Comparison of ENCODE assay signal across 7 cellular contexts in genomic region chr17:44219636-44220210, GRCh38.
A peak's percentile ranks its signal among the peaks of the same experiment; 100 is the strongest.
DNase-seq lines count a peak whose midpoint lies in the region; ATAC-seq lines count a peak whose summit lies in the region.

TSS of gene UBTF (minus strand) at chr17:44219675. CDS start at chr17:44218229, 1,446 bp downstream.

- H3K9me3 Mint-ChIP-seq in stimulated activated effector memory CD8-positive, alpha-beta T cell treated with anti-CD3 and anti-CD28 coated beads, Interleukin-12 subunit alpha, Interleukin-12 subunit beta, amount 100 ng/mL, for 72 hours, result no peaks in the 10 kb centered on the region

- H3K27ac Mint-ChIP-seq in stimulated activated effector memory CD8-positive, alpha-beta T cell treated with anti-CD3 and anti-CD28 coated beads, Interleukin-12 subunit alpha, Interleukin-12 subunit beta, amount 100 ng/mL, for 72 hours, result peak within 1 kb of the TSS; percentile 96

- H3K4me1 Mint-ChIP-seq in stimulated activated effector memory CD8-positive, alpha-beta T cell treated with anti-CD3 and anti-CD28 coated beads, Interleukin-12 subunit alpha, Interleukin-12 subunit beta, amount 100 ng/mL, for 72 hours, result peaks cover 50% of the 10 kb centered on the region

- ATAC-seq in GM18502 (IDR thresholded peaks at IDR 0.05; ENCODE audit: poor library complexity, unreplicated experiment) (peak; percentile 13), HG03103 (IDR thresholded peaks at IDR 0.05; ENCODE audit: low read depth, unreplicated experiment) (peak; percentile 5)
- peak; percentile 35 for ATAC-seq in stimulated activated effector memory CD8-positive, alpha-beta T cell treated with anti-CD3 and anti-CD28 coated beads, Interleukin-12 subunit alpha, Interleukin-12 subunit beta, amount 100 ng/mL, for 72 hours

- DNase-seq in NCI-H69 (lab: John Stamatoyannopoulos, UW) (peak; percentile 97), activated T-cell treated with anti-CD3 and anti-CD28 coated beads for 24 hours (ENCODE audit: low read depth) (peak; percentile 57), epithelial cell of prostate (ENCODE audit: low read depth, low spot score) (no peak), midbrain (lab: John Stamatoyannopoulos, UW) (peak; percentile 76)
- peak in 1 of 2 donors; percentile 80 for DNase-seq in stimulated activated effector memory CD8-positive, alpha-beta T cell treated with anti-CD3 and anti-CD28 coated beads, Interleukin-12 subunit alpha, Interleukin-12 subunit beta, amount 100 ng/mL, for 72 hours (ENCODE audit: low spot score in 2 of 2)

- H3K27ac ChIP-seq in epithelial cell of prostate, result peak within 1 kb of the TSS; percentile 96

- peak within 1 kb of the TSS; percentile 96 for H3K4me3 Mint-ChIP-seq in stimulated activated effector memory CD8-positive, alpha-beta T cell treated with anti-CD3 and anti-CD28 coated beads, Interleukin-12 subunit alpha, Interleukin-12 subunit beta, amount 100 ng/mL, for 72 hours

- H3K36me3 Mint-ChIP-seq in stimulated activated effector memory CD8-positive, alpha-beta T cell treated with anti-CD3 and anti-CD28 coated beads, Interleukin-12 subunit alpha, Interleukin-12 subunit beta, amount 100 ng/mL, for 72 hours, result peaks cover 63% of the 10 kb centered on the region
